9 cellular contexts compared by ENCODE assay signal in genomic region chr2:121532347-121532766, GRCh38. TPM values are rescaled to one million over a fixed set of nuclear protein-coding genes. Genes with fewer than 3 reads are reported as not detected.
DNase-seq lines count a peak whose midpoint lies in the region; ATAC-seq and TF ChIP-seq lines count a peak whose summit lies in the region.
"Had no signal": no experiment of that assay in that cellular context is flagged by ENCODE, and none has a peak within 500 bp of the region (broad histone marks: within the 10 kb centered on the region; RNA-seq: fewer than 3 reads in every experiment).

No MANE protein-coding gene starts in this region.

- peak overlapping the region in 3 of 4 donors; percentile 54 to 98 (median 98) for H3K27ac ChIP-seq in body of pancreas

- peaks cover 0 to under 1% of the 10 kb centered on the region in 2 donors for H3K36me3 ChIP-seq in body of pancreas (replicated peaks in 1 of 2; ENCODE audit: insufficient read depth in 1 of 2, low read depth in 2 of 2)
- H3K36me3 ChIP-seq: ovary had no signal

- no peak for TF ChIP-seq POLR2A in body of pancreas (IDR thresholded peaks at IDR 0.05)

- H3K4me1 ChIP-seq in body of pancreas: peaks cover 38% of the 10 kb centered on the region

- peaks cover 40% of the 10 kb centered on the region for H3K4me1 Mint-ChIP-seq in osteocyte (ENCODE audit: unreplicated experiment)

- H3K4me3 Mint-ChIP-seq in osteocyte (ENCODE audit: unreplicated experiment): no peak overlapping the region

- intact Hi-C loops in body of pancreas (cut with DNase I): no loop called here

- no peak overlapping the region for H3K4me3 ChIP-seq in body of pancreas

- no peaks in the 10 kb centered on the region for H3K9me3 ChIP-seq in body of pancreas
- H3K9me3 ChIP-seq: ovary had no signal

- no peak for ATAC-seq in body of pancreas
- no peak for ATAC-seq in HG02981 (IDR thresholded peaks at IDR 0.05; ENCODE audit: unreplicated experiment)
- ATAC-seq in esophagus mucosa: no peak

- TF ChIP-seq CTCF in body of pancreas (IDR thresholded peaks at IDR 0.05) (no peak), osteocyte (IDR thresholded peaks at IDR 0.05) (no peak)

- H3K27me3 ChIP-seq in body of pancreas: no peaks in the 10 kb centered on the region
- H3K27me3 ChIP-seq: ovary had no signal

- no peaks in the 10 kb centered on the region for H3K27me3 Mint-ChIP-seq in osteocyte (ENCODE audit: unreplicated experiment)

- no peaks in the 10 kb centered on the region for H3K9me3 Mint-ChIP-seq in osteocyte (ENCODE audit: unreplicated experiment)

- DNase-seq in NCI-H2107 treated with DMSO at 0.1 percent for 48 hours (lab: John Stamatoyannopoulos, UW; ENCODE audit: unreplicated experiment) (peak; percentile 37), NCI-H2107 (lab: John Stamatoyannopoulos, UW) (no peak), NCI-H2227 treated with DMSO at 0.1 percent for 48 hours (lab: John Stamatoyannopoulos, UW) (peak; percentile 35), body of pancreas (peak in 1 of 4 donors; percentile 11), osteocyte (ENCODE audit: extremely low spot score, unreplicated experiment) (no peak), midbrain (lab: John Stamatoyannopoulos, UW) (no peak)
- DNase-seq: ovary had no signal

- H3K36me3 Mint-ChIP-seq in osteocyte (ENCODE audit: unreplicated experiment): peaks cover 2% of the 10 kb centered on the region

- WGBS in body of pancreas, 2 donors: 28 to 48% methylated on average over 4 of the region's 4 CpGs

- peak overlapping the region; percentile 71 for H3K27ac Mint-ChIP-seq in osteocyte (ENCODE audit: unreplicated experiment)

RNA-seq across cellular contexts. Expression of gene RNU4ATAC, which starts 1.7 kb away (rescaled TPM):
- not detected for total RNA-seq in body of pancreas
- total RNA-seq in osteocyte: not detected in 2 replicates
- not detected for total RNA-seq in esophagus mucosa
- total RNA-seq: ovary had no signal

Comparison
In these comparisons a context has a peak if more than half of its experiments do, and no peak if none do; other contexts are left out.
1. DNase-seq: peak in NCI-H2107 treated with DMSO at 0.1 percent for 48 hours (single experiment) and NCI-H2227 treated with DMSO at 0.1 percent for 48 hours (single experiment); none in NCI-H2107 (single experiment), osteocyte (single experiment) and midbrain (single experiment).